ENCODE assay signal across 1 cellular context in the genomic region with DNA sequence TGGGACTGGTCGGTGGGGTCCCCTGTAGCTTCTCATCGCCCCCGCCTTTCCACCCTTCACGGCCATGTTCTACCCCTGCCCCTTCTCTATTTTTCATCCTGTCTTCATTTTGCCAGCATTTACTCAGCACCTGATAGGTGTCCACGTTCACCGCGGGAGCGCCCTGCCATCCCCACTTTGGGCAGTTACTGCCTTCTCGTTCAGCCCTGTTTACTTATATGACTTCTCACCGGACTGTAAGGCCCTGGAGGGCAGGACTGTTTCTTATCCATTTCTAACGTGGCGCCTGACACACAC.
TF ChIP-seq lines count a peak whose summit lies in the region.

No MANE protein-coding gene starts in this region.

TF ChIP-seq in K562, 482 proteins besides CTCF, POLR2A, EP300 and RAD21 (continued from another document):
- TF ChIP-seq ZNF609 (CRISPR knock-in tag; IDR thresholded peaks at IDR 0.05; ENCODE audit: borderline replicate concordance): no peak
- TF ChIP-seq HNRNPH1 (optimal IDR thresholded peaks at IDR 0.05; ENCODE audit: low read depth, low read length): no peak
- peak; percentile 65; the same call in 1 of the 2 replicates for TF ChIP-seq ZBTB1 (CRISPR knock-in tag; IDR thresholded peaks at IDR 0.05; ENCODE audit: borderline replicate concordance, low read depth)
- TF ChIP-seq PREB (CRISPR knock-in tag; IDR thresholded peaks at IDR 0.05): no peak
- no peak for TF ChIP-seq TRIM25 (IDR thresholded peaks at IDR 0.05; ENCODE audit: borderline replicate concordance)
- TF ChIP-seq TGIF2 (CRISPR knock-in tag; IDR thresholded peaks at IDR 0.05): peak; percentile 46; the same call in 1 of the 2 replicates
- 0 out of 2 replicates have a peak, but pooled peaks have one; percentile 12 for TF ChIP-seq LCOR (CRISPR knock-in tag; IDR thresholded peaks at IDR 0.05)
- TF ChIP-seq RFX5 (IDR thresholded peaks at IDR 0.05; ENCODE audit: low read depth, low read length): no peak
- TF ChIP-seq, protein P1, sequence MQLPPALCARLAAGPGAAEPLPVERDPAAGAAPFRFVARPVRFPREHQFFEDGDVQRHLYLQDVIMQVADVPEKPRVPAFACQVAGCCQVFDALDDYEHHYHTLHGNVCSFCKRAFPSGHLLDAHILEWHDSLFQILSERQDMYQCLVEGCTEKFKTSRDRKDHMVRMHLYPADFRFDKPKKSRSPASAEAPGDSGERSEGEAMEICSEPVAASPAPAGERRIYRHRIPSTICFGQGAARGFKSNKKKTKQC (CRISPR knock-in tag; IDR thresholded peaks at IDR 0.05): no peak
- no peak for TF ChIP-seq ZBTB7A (IDR thresholded peaks at IDR 0.05; ENCODE audit: borderline replicate concordance, control insufficient read depth, low read depth, low read length)
- TF ChIP-seq SMC3 (conservative IDR thresholded peaks at IDR 0.05; ENCODE audit: insufficient read depth, low read depth, low read length): no peak
- TF ChIP-seq, protein P2, sequence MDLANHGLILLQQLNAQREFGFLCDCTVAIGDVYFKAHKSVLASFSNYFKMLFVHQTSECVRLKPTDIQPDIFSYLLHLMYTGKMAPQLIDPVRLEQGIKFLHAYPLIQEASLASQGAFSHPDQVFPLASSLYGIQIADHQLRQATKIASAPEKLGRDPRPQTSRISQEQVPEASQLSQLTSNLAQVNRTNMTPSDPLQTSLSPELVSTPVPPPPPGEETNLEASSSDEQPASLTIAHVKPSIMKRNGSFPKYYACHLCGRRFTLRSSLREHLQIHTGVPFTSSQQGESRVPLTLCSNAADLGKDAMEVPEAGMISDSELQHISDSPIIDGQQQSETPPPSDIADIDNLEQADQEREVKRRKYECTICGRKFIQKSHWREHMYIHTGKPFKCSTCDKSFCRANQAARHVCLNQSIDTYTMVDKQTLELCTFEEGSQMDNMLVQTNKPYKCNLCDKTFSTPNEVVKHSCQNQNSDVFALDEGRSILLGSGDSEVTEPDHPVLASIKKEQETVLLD (IDR thresholded peaks at IDR 0.05): no peak
- TF ChIP-seq ZNF583 (CRISPR knock-in tag; IDR thresholded peaks at IDR 0.05): no peak
- TF ChIP-seq CREB1 (IDR thresholded peaks at IDR 0.05): no peak
- no peak for TF ChIP-seq CREB1 (CRISPR knock-in tag; IDR thresholded peaks at IDR 0.05)
- no peak for TF ChIP-seq STAT5A (IDR thresholded peaks at IDR 0.05; ENCODE audit: borderline replicate concordance, low read length)
- no peak for TF ChIP-seq DEAF1 (CRISPR knock-in tag; IDR thresholded peaks at IDR 0.05)
- no peak for TF ChIP-seq ZNF184 (CRISPR knock-in tag; IDR thresholded peaks at IDR 0.05)
- no peak for TF ChIP-seq ZNF239 (CRISPR knock-in tag; IDR thresholded peaks at IDR 0.05)
- peak; percentile 60 for TF ChIP-seq RBFOX2 (IDR thresholded peaks at IDR 0.05; ENCODE audit: low read depth, low read length)
- TF ChIP-seq ZNF75A (CRISPR knock-in tag; IDR thresholded peaks at IDR 0.05): no peak
- TF ChIP-seq E2F6 (IDR thresholded peaks at IDR 0.05; ENCODE audit: borderline replicate concordance in 1 of 2, extremely low read depth in 1 of 2, insufficient read depth in 1 of 2, insufficient read length in 1 of 2, low read depth in 1 of 2, low read length in 1 of 2, poor library complexity in 1 of 2, severe bottlenecking in 1 of 2): no peak
- no peak for TF ChIP-seq ZBED1 (IDR thresholded peaks at IDR 0.05)
- TF ChIP-seq HDAC3 (IDR thresholded peaks at IDR 0.05; ENCODE audit: borderline replicate concordance, partially characterized antibody): no peak
- TF ChIP-seq, protein P3, sequence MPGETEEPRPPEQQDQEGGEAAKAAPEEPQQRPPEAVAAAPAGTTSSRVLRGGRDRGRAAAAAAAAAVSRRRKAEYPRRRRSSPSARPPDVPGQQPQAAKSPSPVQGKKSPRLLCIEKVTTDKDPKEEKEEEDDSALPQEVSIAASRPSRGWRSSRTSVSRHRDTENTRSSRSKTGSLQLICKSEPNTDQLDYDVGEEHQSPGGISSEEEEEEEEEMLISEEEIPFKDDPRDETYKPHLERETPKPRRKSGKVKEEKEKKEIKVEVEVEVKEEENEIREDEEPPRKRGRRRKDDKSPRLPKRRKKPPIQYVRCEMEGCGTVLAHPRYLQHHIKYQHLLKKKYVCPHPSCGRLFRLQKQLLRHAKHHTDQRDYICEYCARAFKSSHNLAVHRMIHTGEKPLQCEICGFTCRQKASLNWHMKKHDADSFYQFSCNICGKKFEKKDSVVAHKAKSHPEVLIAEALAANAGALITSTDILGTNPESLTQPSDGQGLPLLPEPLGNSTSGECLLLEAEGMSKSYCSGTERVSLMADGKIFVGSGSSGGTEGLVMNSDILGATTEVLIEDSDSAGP (CRISPR knock-in tag; IDR thresholded peaks at IDR 0.05): no peak
- no peak for TF ChIP-seq DNMT1 (IDR thresholded peaks at IDR 0.05)
- TF ChIP-seq TCFL5 (CRISPR knock-in tag; conservative IDR thresholded peaks at IDR 0.05): no peak
- TF ChIP-seq JUNB (CRISPR knock-in tag; conservative IDR thresholded peaks at IDR 0.05): no peak
- no peak for TF ChIP-seq HDAC6 (IDR thresholded peaks at IDR 0.05; ENCODE audit: low read depth, low read length)
- TF ChIP-seq RBBP5 (IDR thresholded peaks at IDR 0.05; ENCODE audit: borderline replicate concordance, insufficient read depth, low read length, poor library complexity, severe bottlenecking): peak; percentile 21
- no peak for TF ChIP-seq CHCHD3 (CRISPR knock-in tag; IDR thresholded peaks at IDR 0.05)
- 0 out of 2 replicates have a peak, but pooled peaks have one; percentile 2 for TF ChIP-seq RREB1 (CRISPR knock-in tag; IDR thresholded peaks at IDR 0.05)
